Comparison of ENCODE assay signal across 10 cellular contexts in genomic region chr2:54588244-54588899, GRCh38.
A peak's percentile ranks its signal among the peaks of the same experiment; 100 is the strongest.
DNase-seq lines count a peak whose midpoint lies in the region; ATAC-seq and TF ChIP-seq lines count a peak whose summit lies in the region.
"Had no signal": no experiment of that assay in that cellular context is flagged by ENCODE, and none has a peak within 500 bp of the region (broad histone marks: within the 10 kb centered on the region; RNA-seq: fewer than 3 reads in every experiment).

No MANE protein-coding gene starts in this region.

- H3K27ac ChIP-seq in HL-60 (replicated peaks): peak overlapping the region; percentile 67
- H3K27ac ChIP-seq: C4-2B had no signal

- ATAC-seq in stimulated activated memory B cell treated with anti-CD40 and anti-IgM and Interleukin-4, amounts not matched to agents 10 μg/mL and 1 μg/mL and 100 μg/mL, for 72 hours: no peak

- no peaks in the 10 kb centered on the region for H3K27me3 Mint-ChIP-seq in activated naive CD4-positive, alpha-beta T cell treated with anti-CD3 and anti-CD28 coated beads for 36 hours (ENCODE audit: low read depth)
- H3K27me3 Mint-ChIP-seq in stimulated activated memory B cell treated with anti-CD40 and anti-IgM and Interleukin-4, amounts not matched to agents 10 μg/mL and 1 μg/mL and 100 μg/mL, for 72 hours: no peaks in the 10 kb centered on the region

- peak overlapping the region; percentile 34 for H3K4me3 Mint-ChIP-seq in activated naive CD4-positive, alpha-beta T cell treated with anti-CD3 and anti-CD28 coated beads for 36 hours
- H3K4me3 Mint-ChIP-seq in stimulated activated memory B cell treated with anti-CD40 and anti-IgM and Interleukin-4, amounts not matched to agents 10 μg/mL and 1 μg/mL and 100 μg/mL, for 72 hours: no peak overlapping the region

- CTCF ChIA-PET in activated naive CD4-positive, alpha-beta T cell treated with anti-CD3 and anti-CD28 coated beads for 36 hours (lab: Charles Lee): interaction anchor here (1.2 to 1.7 kb wide), 2 partner anchors 9 to 29 kb away, joined by 3 to 6 read pairs; no protein-coding TSS in a partner anchor

- no peak for TF ChIP-seq CTCF in HL-60 (IDR thresholded peaks at IDR 0.05; ENCODE audit: insufficient read depth, low read length)

- no peaks in the 10 kb centered on the region for H3K9me3 Mint-ChIP-seq in activated naive CD4-positive, alpha-beta T cell treated with anti-CD3 and anti-CD28 coated beads for 36 hours
- no peaks in the 10 kb centered on the region for H3K9me3 Mint-ChIP-seq in stimulated activated memory B cell treated with anti-CD40 and anti-IgM and Interleukin-4, amounts not matched to agents 10 μg/mL and 1 μg/mL and 100 μg/mL, for 72 hours

- no peak overlapping the region for H3K4me3 ChIP-seq in HL-60 (replicated peaks; ENCODE audit: insufficient read depth, low read length)

- intact Hi-C loops in activated naive CD4-positive, alpha-beta T cell treated with anti-CD3 and anti-CD28 coated beads for 36 hours (cut with micrococcal nuclease): no loop called here

- H3K27ac Mint-ChIP-seq in activated naive CD4-positive, alpha-beta T cell treated with anti-CD3 and anti-CD28 coated beads for 36 hours: peak overlapping the region; percentile 90
- peak overlapping the region; percentile 85 for H3K27ac Mint-ChIP-seq in stimulated activated memory B cell treated with anti-CD40 and anti-IgM and Interleukin-4, amounts not matched to agents 10 μg/mL and 1 μg/mL and 100 μg/mL, for 72 hours

- peaks cover 90% of the 10 kb centered on the region for H3K4me1 Mint-ChIP-seq in activated naive CD4-positive, alpha-beta T cell treated with anti-CD3 and anti-CD28 coated beads for 36 hours (ENCODE audit: low read depth)
- H3K4me1 Mint-ChIP-seq in stimulated activated memory B cell treated with anti-CD40 and anti-IgM and Interleukin-4, amounts not matched to agents 10 μg/mL and 1 μg/mL and 100 μg/mL, for 72 hours: peaks cover 82% of the 10 kb centered on the region

- no peaks in the 10 kb centered on the region for H3K27me3 ChIP-seq in HL-60 (ENCODE audit: insufficient read depth, poor library complexity, severe bottlenecking)

- H3K36me3 Mint-ChIP-seq in activated naive CD4-positive, alpha-beta T cell treated with anti-CD3 and anti-CD28 coated beads for 36 hours (ENCODE audit: low read depth): no peaks in the 10 kb centered on the region
- peaks cover 8% of the 10 kb centered on the region for H3K36me3 Mint-ChIP-seq in stimulated activated memory B cell treated with anti-CD40 and anti-IgM and Interleukin-4, amounts not matched to agents 10 μg/mL and 1 μg/mL and 100 μg/mL, for 72 hours

- no peak for DNase-seq in activated naive CD4-positive, alpha-beta T cell treated with anti-CD3 and anti-CD28 coated beads for 36 hours
- no peak for DNase-seq in activated naive CD4-positive, alpha-beta T cell treated with anti-CD3 and anti-CD28 coated beads, Interleukin-2, amount 50 U/mL, for 16 hours
- no peak for DNase-seq in HL-60 (ENCODE audit: low read depth in 1 of 2, low spot score in 1 of 2)
- peak; percentile 32 for DNase-seq in dermis blood vessel endothelial cell
- DNase-seq in NCI-H1694 (lab: John Stamatoyannopoulos, UW): no peak
- DNase-seq in Kasumi-1 (lab: John Stamatoyannopoulos, UW): no peak
- no peak for DNase-seq in erythroblast (lab: John Stamatoyannopoulos, UW)
- DNase-seq: Karpas-422 had no signal

- TF ChIP-seq POLR2A in erythroblast (IDR thresholded peaks at IDR 0.05; ENCODE audit: low read length): no peak
